1 cellular context compared by ENCODE assay signal in the genomic region with DNA sequence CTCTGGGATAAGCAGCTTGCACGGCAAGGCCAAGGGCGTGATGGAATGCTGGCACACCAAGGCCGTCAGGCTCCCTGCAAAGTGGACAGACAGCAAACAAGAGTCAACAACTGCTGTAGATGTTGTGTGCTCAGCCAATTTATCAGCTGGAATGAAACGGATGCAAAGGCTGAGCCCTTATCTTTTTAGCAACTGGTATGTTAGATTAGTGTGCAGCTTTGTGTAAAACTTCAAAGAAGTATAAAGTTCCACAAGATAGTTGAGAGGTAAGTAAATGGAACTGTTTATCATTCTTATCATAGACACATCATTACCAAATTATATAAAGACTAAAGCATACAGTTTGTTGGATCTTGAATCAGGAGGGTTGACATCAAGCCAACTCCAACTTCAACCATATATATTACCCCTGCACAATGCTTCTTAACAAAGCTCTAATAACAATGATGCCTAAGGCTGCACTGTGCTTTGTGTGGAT.
TF ChIP-seq lines count a peak whose summit lies in the region.

No MANE protein-coding gene starts in this region.

TF ChIP-seq in HepG2, 621 proteins besides CTCF, POLR2A, EP300 and RAD21 (continued from another document and continues in another):
- TF ChIP-seq ZNF574 (CRISPR knock-in tag; IDR thresholded peaks at IDR 0.05) (peak; percentile 66), ZBTB46 (CRISPR knock-in tag; IDR thresholded peaks at IDR 0.05; ENCODE audit: borderline replicate concordance) (no peak), U2AF1 (optimal IDR thresholded peaks at IDR 0.05; ENCODE audit: low read depth, low read length) (no peak), IKZF1 (IDR thresholded peaks at IDR 0.05) (no peak), ZNF709 (CRISPR knock-in tag; IDR thresholded peaks at IDR 0.05) (no peak), ZFP36L2 (CRISPR knock-in tag; IDR thresholded peaks at IDR 0.05) (no peak), ZNF710 (CRISPR knock-in tag; IDR thresholded peaks at IDR 0.05; ENCODE audit: borderline replicate concordance) (no peak), ZBTB20 (CRISPR knock-in tag; IDR thresholded peaks at IDR 0.05; ENCODE audit: borderline replicate concordance, low read depth) (0 out of 2 replicates have a peak, but pooled peaks have one; percentile 57), EZH2 (conservative IDR thresholded peaks at IDR 0.05; ENCODE audit: low read depth, low read length) (no peak), CEBPB (IDR thresholded peaks at IDR 0.05; ENCODE audit: borderline replicate concordance, low read depth, low read length) (no peak), ZNF441 (CRISPR knock-in tag; IDR thresholded peaks at IDR 0.05; ENCODE audit: borderline replicate concordance) (no peak), SRSF4 (IDR thresholded peaks at IDR 0.05; ENCODE audit: low read depth, low read length, poor library complexity, severe bottlenecking) (no peak), KDM6A (CRISPR knock-in tag; IDR thresholded peaks at IDR 0.05; ENCODE audit: low read depth) (no peak), ZNF75D (CRISPR knock-in tag; IDR thresholded peaks at IDR 0.05; ENCODE audit: borderline replicate concordance) (no peak), HNRNPUL1 (IDR thresholded peaks at IDR 0.05; ENCODE audit: low read depth, low read length) (no peak), TOPORS (CRISPR knock-in tag; IDR thresholded peaks at IDR 0.05) (no peak), ARHGAP35 (CRISPR knock-in tag; IDR thresholded peaks at IDR 0.05; ENCODE audit: borderline replicate concordance) (no peak), ZNF34 (CRISPR knock-in tag; IDR thresholded peaks at IDR 0.05; ENCODE audit: borderline replicate concordance) (no peak), ZNF546 (CRISPR knock-in tag; conservative IDR thresholded peaks at IDR 0.05) (no peak), ZSCAN20 (CRISPR knock-in tag; IDR thresholded peaks at IDR 0.05; ENCODE audit: borderline replicate concordance) (no peak), ZNF850 (CRISPR knock-in tag; conservative IDR thresholded peaks at IDR 0.05) (no peak), SIN3B (IDR thresholded peaks at IDR 0.05; ENCODE audit: low read length) (no peak), SCMH1 (CRISPR knock-in tag; IDR thresholded peaks at IDR 0.05; ENCODE audit: borderline replicate concordance) (no peak), ZNF577 (CRISPR knock-in tag; IDR thresholded peaks at IDR 0.05; ENCODE audit: borderline replicate concordance, low read depth) (no peak), TMF1 (CRISPR knock-in tag; IDR thresholded peaks at IDR 0.05; ENCODE audit: low read depth) (no peak), MBD4 (IDR thresholded peaks at IDR 0.05; ENCODE audit: borderline replicate concordance, low read length) (no peak; the same call in 1 of the 2 replicates), ZMAT3 (CRISPR knock-in tag; conservative IDR thresholded peaks at IDR 0.05) (no peak), TCF7 (IDR thresholded peaks at IDR 0.05; ENCODE audit: low read depth) (peak; percentile 99), ZNF761 (CRISPR knock-in tag; conservative IDR thresholded peaks at IDR 0.05) (0 out of 2 replicates have a peak, but pooled peaks have one; percentile 52), REPIN1 (CRISPR knock-in tag; IDR thresholded peaks at IDR 0.05; ENCODE audit: borderline replicate concordance, low read depth) (no peak; the same call in 1 of the 2 replicates), ZBTB49 (CRISPR knock-in tag; IDR thresholded peaks at IDR 0.05; ENCODE audit: borderline replicate concordance) (no peak), AKAP8 (CRISPR knock-in tag; IDR thresholded peaks at IDR 0.05) (peak; percentile 74), KAT2B (IDR thresholded peaks at IDR 0.05; ENCODE audit: borderline replicate concordance, low read depth, low read length) (no peak), POLR2AphosphoS5 (IDR thresholded peaks at IDR 0.05; ENCODE audit: low read depth, low read length) (no peak), ZFP36L1 (CRISPR knock-in tag; IDR thresholded peaks at IDR 0.05) (no peak), THAP7 (CRISPR knock-in tag; IDR thresholded peaks at IDR 0.05) (no peak)
- TF ChIP-seq, protein P1, sequence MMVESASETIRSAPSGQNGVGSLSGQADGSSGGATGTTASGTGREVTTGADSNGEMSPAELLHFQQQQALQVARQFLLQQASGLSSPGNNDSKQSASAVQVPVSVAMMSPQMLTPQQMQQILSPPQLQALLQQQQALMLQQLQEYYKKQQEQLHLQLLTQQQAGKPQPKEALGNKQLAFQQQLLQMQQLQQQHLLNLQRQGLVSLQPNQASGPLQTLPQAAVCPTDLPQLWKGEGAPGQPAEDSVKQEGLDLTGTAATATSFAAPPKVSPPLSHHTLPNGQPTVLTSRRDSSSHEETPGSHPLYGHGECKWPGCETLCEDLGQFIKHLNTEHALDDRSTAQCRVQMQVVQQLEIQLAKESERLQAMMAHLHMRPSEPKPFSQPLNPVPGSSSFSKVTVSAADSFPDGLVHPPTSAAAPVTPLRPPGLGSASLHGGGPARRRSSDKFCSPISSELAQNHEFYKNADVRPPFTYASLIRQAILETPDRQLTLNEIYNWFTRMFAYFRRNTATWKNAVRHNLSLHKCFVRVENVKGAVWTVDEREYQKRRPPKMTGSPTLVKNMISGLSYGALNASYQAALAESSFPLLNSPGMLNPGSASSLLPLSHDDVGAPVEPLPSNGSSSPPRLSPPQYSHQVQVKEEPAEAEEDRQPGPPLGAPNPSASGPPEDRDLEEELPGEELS (CRISPR knock-in tag; IDR thresholded peaks at IDR 0.05): peak; percentile 99
- TF ChIP-seq, protein P2, sequence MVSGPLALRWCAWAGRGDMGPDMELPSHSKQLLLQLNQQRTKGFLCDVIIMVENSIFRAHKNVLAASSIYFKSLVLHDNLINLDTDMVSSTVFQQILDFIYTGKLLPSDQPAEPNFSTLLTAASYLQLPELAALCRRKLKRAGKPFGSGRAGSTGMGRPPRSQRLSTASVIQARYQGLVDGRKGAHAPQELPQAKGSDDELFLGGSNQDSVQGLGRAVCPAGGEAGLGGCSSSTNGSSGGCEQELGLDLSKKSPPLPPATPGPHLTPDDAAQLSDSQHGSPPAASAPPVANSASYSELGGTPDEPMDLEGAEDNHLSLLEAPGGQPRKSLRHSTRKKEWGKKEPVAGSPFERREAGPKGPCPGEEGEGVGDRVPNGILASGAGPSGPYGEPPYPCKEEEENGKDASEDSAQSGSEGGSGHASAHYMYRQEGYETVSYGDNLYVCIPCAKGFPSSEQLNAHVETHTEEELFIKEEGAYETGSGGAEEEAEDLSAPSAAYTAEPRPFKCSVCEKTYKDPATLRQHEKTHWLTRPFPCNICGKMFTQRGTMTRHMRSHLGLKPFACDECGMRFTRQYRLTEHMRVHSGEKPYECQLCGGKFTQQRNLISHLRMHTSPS (CRISPR knock-in tag; IDR thresholded peaks at IDR 0.05; ENCODE audit: low read depth): 0 out of 2 replicates have a peak, but pooled peaks have one; percentile 30
- TF ChIP-seq, protein P3, sequence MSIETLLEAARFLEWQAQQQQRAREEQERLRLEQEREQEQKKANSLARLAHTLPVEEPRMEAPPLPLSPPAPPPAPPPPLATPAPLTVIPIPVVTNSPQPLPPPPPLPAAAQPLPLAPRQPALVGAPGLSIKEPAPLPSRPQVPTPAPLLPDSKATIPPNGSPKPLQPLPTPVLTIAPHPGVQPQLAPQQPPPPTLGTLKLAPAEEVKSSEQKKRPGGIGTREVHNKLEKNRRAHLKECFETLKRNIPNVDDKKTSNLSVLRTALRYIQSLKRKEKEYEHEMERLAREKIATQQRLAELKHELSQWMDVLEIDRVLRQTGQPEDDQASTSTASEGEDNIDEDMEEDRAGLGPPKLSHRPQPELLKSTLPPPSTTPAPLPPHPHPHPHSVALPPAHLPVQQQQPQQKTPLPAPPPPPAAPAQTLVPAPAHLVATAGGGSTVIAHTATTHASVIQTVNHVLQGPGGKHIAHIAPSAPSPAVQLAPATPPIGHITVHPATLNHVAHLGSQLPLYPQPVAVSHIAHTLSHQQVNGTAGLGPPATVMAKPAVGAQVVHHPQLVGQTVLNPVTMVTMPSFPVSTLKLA (IDR thresholded peaks at IDR 0.05): no peak
- TF ChIP-seq, protein P4, sequence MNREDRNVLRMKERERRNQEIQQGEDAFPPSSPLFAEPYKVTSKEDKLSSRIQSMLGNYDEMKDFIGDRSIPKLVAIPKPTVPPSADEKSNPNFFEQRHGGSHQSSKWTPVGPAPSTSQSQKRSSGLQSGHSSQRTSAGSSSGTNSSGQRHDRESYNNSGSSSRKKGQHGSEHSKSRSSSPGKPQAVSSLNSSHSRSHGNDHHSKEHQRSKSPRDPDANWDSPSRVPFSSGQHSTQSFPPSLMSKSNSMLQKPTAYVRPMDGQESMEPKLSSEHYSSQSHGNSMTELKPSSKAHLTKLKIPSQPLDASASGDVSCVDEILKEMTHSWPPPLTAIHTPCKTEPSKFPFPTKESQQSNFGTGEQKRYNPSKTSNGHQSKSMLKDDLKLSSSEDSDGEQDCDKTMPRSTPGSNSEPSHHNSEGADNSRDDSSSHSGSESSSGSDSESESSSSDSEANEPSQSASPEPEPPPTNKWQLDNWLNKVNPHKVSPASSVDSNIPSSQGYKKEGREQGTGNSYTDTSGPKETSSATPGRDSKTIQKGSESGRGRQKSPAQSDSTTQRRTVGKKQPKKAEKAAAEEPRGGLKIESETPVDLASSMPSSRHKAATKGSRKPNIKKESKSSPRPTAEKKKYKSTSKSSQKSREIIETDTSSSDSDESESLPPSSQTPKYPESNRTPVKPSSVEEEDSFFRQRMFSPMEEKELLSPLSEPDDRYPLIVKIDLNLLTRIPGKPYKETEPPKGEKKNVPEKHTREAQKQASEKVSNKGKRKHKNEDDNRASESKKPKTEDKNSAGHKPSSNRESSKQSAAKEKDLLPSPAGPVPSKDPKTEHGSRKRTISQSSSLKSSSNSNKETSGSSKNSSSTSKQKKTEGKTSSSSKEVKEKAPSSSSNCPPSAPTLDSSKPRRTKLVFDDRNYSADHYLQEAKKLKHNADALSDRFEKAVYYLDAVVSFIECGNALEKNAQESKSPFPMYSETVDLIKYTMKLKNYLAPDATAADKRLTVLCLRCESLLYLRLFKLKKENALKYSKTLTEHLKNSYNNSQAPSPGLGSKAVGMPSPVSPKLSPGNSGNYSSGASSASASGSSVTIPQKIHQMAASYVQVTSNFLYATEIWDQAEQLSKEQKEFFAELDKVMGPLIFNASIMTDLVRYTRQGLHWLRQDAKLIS (CRISPR knock-in tag; IDR thresholded peaks at IDR 0.05): no peak; the same call in 1 of the 2 replicates
